In the genomic region with DNA sequence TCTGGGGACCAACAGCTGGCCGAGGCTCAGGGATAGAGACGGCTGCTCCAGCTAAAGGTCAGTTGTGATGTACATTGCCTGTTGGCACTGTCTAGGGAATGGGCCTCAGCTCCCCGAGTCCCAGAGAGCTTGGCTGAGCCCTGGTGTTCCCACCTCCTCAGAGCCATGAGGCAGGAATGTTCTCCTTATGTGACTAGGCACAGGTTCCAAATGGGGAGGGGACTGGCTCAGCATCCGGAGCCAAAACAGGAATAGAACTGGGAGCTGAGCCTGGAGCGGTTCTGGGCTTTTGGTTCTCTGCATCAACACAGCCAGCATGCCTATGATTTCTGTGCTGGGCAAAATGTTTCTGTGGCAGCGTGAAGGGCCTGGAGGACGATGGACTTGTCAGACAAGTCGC, we compare ENCODE assay signal across 8 cellular contexts. TPM values are rescaled to one million over a fixed set of nuclear protein-coding genes. Genes with fewer than 3 reads are reported as not detected.
DNase-seq lines count a peak whose midpoint lies in the region; ATAC-seq and TF ChIP-seq lines count a peak whose summit lies in the region.

A gene with protein sequence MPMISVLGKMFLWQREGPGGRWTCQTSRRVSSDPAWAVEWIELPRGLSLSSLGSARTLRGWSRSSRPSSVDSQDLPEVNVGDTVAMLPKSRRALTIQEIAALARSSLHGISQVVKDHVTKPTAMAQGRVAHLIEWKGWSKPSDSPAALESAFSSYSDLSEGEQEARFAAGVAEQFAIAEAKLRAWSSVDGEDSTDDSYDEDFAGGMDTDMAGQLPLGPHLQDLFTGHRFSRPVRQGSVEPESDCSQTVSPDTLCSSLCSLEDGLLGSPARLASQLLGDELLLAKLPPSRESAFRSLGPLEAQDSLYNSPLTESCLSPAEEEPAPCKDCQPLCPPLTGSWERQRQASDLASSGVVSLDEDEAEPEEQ (plus strand): TSS at position 286 of the 400 bp plus-strand sequence. CDS start 31 bp downstream, at position 317.

- no peaks in the 10 kb centered on the region for H3K9me3 Mint-ChIP-seq in activated naive CD8-positive, alpha-beta T cell treated with anti-CD3 and anti-CD28 coated beads for 36 hours

- H3K36me3 ChIP-seq in heart left ventricle (peaks cover 0 to 44% (median 40%) of the 10 kb centered on the region in 9 donors), trophoblast cell (ENCODE audit: control insufficient read depth in 1 of 2, insufficient read depth in 2 of 2, low read length in 2 of 2) (peaks cover 22 to 29% of the 10 kb centered on the region in 2 experiments)

- peak within 1 kb of the TSS; percentile 42 for H2BK5ac ChIP-seq in trophoblast cell (ENCODE audit: low read depth, low read length, poor library complexity)

- H4K91ac ChIP-seq in trophoblast cell (ENCODE audit: low read depth, low read length), result peak within 1 kb of the TSS; percentile 72

- peak within 1 kb of the TSS; percentile 86 for H4K8ac ChIP-seq in trophoblast cell (ENCODE audit: low read depth, low read length)

- peaks cover 11 to 52% (median 34%) of the 10 kb centered on the region in 12 donors for H3K4me1 ChIP-seq in heart left ventricle
- peaks cover 20 to 28% of the 10 kb centered on the region in 2 experiments for H3K4me1 ChIP-seq in trophoblast cell (ENCODE audit: control insufficient read depth in 1 of 2, insufficient read depth in 2 of 2, low read length in 2 of 2)

- H2AFZ ChIP-seq in trophoblast cell (ENCODE audit: insufficient read depth, low read length, poor library complexity), result peak within 1 kb of the TSS; percentile 63

- TF ChIP-seq CTCF in heart left ventricle (IDR thresholded peaks at IDR 0.05), result no peak

- H3K27me3 Mint-ChIP-seq in activated naive CD8-positive, alpha-beta T cell treated with anti-CD3 and anti-CD28 coated beads for 36 hours, result no peaks in the 10 kb centered on the region

- H2AK5ac ChIP-seq in trophoblast cell (ENCODE audit: low read length), result peak within 1 kb of the TSS; percentile 8

- H3K79me1 ChIP-seq in trophoblast cell (ENCODE audit: low read length), result peaks cover 20% of the 10 kb centered on the region

- H3K14ac ChIP-seq in trophoblast cell (ENCODE audit: low read length), result peak within 1 kb of the TSS; percentile 81

- peak within 1 kb of the TSS; percentile 74 for H4K12ac ChIP-seq in trophoblast cell (ENCODE audit: low read depth, low read length)

- intact Hi-C loops in heart left ventricle (cut with DNase I), result loop anchor here in 4 of 10 donors (2.0 kb wide), 2 partner anchors 23 to 39 kb away; a partner anchor contains a TSS

- H3K27ac ChIP-seq in heart left ventricle (peak within 1 kb of the TSS; percentile 75 to 100 (median 96)), trophoblast cell (ENCODE audit: low read depth, low read length) (peak within 1 kb of the TSS; percentile 94)

- H2BK12ac ChIP-seq in trophoblast cell (ENCODE audit: low read length), result no peak within 1 kb of the TSS

- WGBS in heart left ventricle, 4 donors, result 13 to 31% (median 23%) methylated on average over 7 to 8 of the region's 8 CpGs
- WGBS in trophoblast cell (ENCODE audit: extremely low coverage, insufficient coverage, insufficient read length), result no CpG with 5 or more reads among the region's 8 CpGs

- H3K23ac ChIP-seq in trophoblast cell (ENCODE audit: low read length), result no peak within 1 kb of the TSS

- peak within 1 kb of the TSS; percentile 71 for H3K27ac Mint-ChIP-seq in activated naive CD8-positive, alpha-beta T cell treated with anti-CD3 and anti-CD28 coated beads for 36 hours

- no peak for TF ChIP-seq POLR2A in heart left ventricle (IDR thresholded peaks at IDR 0.05)

- H3K4ac ChIP-seq in trophoblast cell (ENCODE audit: low read depth, low read length), result peak within 1 kb of the TSS; percentile 93

- ATAC-seq in heart left ventricle, result peak; percentile 51 to 70 (median 68)

- DNase-seq in HT-29 (ENCODE audit: low spot score) (no peak), heart left ventricle (peak in 4 of 5 donors; percentile 69 to 83 (median 75)), trophoblast cell (no peak), SHP77 treated with DMSO at 0.1 percent for 48 hours (lab: John Stamatoyannopoulos, UW) (no peak), cortex of kidney (lab: John Stamatoyannopoulos, UW) (no peak)
- no peak for DNase-seq in activated naive CD8-positive, alpha-beta T cell treated with anti-CD3 and anti-CD28 coated beads for 36 hours
- DNase-seq in activated CD8-positive, alpha-beta memory T cell treated with anti-CD3 and anti-CD28 coated beads, Interleukin-2, amount 50 U/mL, for 48 hours, result no peak
- DNase-seq in activated CD4-positive, alpha-beta T cell treated with anti-CD3 and anti-CD28 coated beads, Interleukin-2, amount 50 U/mL, for 1 hour, result no peak

- peaks cover 46% of the 10 kb centered on the region for H3K4me1 Mint-ChIP-seq in activated naive CD8-positive, alpha-beta T cell treated with anti-CD3 and anti-CD28 coated beads for 36 hours

- peak within 1 kb of the TSS; percentile 85 for H3K18ac ChIP-seq in trophoblast cell (ENCODE audit: low read length)

- peaks cover 9% of the 10 kb centered on the region for H3K79me2 ChIP-seq in trophoblast cell (ENCODE audit: control insufficient read depth, insufficient read depth, low read length, poor library complexity)

- H3K36me3 Mint-ChIP-seq in activated naive CD8-positive, alpha-beta T cell treated with anti-CD3 and anti-CD28 coated beads for 36 hours, result peaks cover 23% of the 10 kb centered on the region

- H3K27me3 ChIP-seq in heart left ventricle, result no peaks in the 10 kb centered on the region
- no peaks in the 10 kb centered on the region for H3K27me3 ChIP-seq in trophoblast cell (ENCODE audit: insufficient read depth, low read length)

- H3K9me3 ChIP-seq in heart left ventricle (no peaks in the 10 kb centered on the region), trophoblast cell (ENCODE audit: insufficient read depth, low read depth, low read length) (peaks cover 3% of the 10 kb centered on the region)

- peak within 1 kb of the TSS; percentile 80 for H3K4me3 Mint-ChIP-seq in activated naive CD8-positive, alpha-beta T cell treated with anti-CD3 and anti-CD28 coated beads for 36 hours

- H3K4me3 ChIP-seq in heart left ventricle (peak within 1 kb of the TSS; percentile 66 to 95 (median 86)), trophoblast cell (ENCODE audit: low read depth, low read length) (peak within 1 kb of the TSS; percentile 91)

- H2BK120ac ChIP-seq in trophoblast cell (ENCODE audit: insufficient read depth, low read length, poor library complexity), result peak within 1 kb of the TSS; percentile 26

- peak within 1 kb of the TSS; percentile 90 for H3K4me2 ChIP-seq in trophoblast cell (ENCODE audit: low read length)

- peak within 1 kb of the TSS; percentile 85 for H3K9ac ChIP-seq in trophoblast cell (ENCODE audit: low read length)

RNA-seq across cellular contexts. Expression of the gene that starts here (rescaled TPM):
- 21.4 and 26.6 TPM in 2 replicates for total RNA-seq in HT-29 (2014; rRNA removed; shearing (Covaris generic))
- 1 to 10 TPM; 2.1 to 3.4 TPM for total RNA-seq in activated naive CD8-positive, alpha-beta T cell treated with anti-CD3 and anti-CD28 coated beads for 36 hours
- total RNA-seq in heart left ventricle, result 10 to 100 TPM; 21.9 to 53.2 (median 30.9) TPM
- polyA plus RNA-seq in heart left ventricle, result 10 to 100 TPM; 24.1 to 36.9 TPM
- polyA plus RNA-seq in trophoblast cell (2013), result 25.1 and 28.3 TPM in 2 replicates

Comparison
In these comparisons a context has a peak if more than half of its experiments do, and no peak if none do; other contexts are left out.
1. DNase-seq: peak in heart left ventricle (4 of 5); none in HT-29 (single experiment), activated naive CD8-positive, alpha-beta T cell treated with anti-CD3 and anti-CD28 coated beads for 36 hours (single experiment), trophoblast cell (0 of 2), SHP77 treated with DMSO at 0.1 percent for 48 hours (single experiment), cortex of kidney (single experiment), activated CD8-positive, alpha-beta memory T cell treated with anti-CD3 and anti-CD28 coated beads, Interleukin-2, amount 50 U/mL, for 48 hours (single experiment) and activated CD4-positive, alpha-beta T cell treated with anti-CD3 and anti-CD28 coated beads, Interleukin-2, amount 50 U/mL, for 1 hour (single experiment).